27 cellular contexts compared by ENCODE assay signal in the genomic region with DNA sequence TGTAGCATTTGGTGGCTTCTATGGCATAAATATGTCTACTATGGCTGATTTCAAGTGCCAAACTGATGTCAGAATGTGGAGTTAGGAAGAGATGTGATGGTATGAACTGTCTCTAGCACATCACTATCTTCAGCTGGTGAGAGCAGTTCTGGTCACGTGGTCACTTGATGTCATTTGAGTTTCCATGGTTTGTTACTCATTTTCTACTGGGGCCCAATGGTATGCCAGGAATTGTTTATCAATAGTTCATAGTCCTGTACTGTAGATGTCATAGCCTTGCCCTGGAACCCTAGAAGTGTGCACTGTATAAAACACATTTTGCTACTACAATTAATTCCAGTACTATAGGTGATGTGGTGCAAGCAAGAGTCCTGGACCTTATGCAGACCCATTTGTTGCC.
"Had no signal": no experiment of that assay in that cellular context is flagged by ENCODE, and none has a peak within 500 bp of the region (broad histone marks: within the 10 kb centered on the region; RNA-seq: fewer than 3 reads in every experiment).

No MANE protein-coding gene starts in this region.

- DNase-seq: activated CD4-positive, alpha-beta T cell treated with anti-CD3 and anti-CD28 coated beads, Interleukin-2, amount 10 ng/mL, durations not matched to agents 24 days and 14 days; activated CD4-positive, alpha-beta T cell treated with anti-CD3 and anti-CD28 coated beads, Interleukin-2, amount 50 U/mL, for 4 hours; activated CD8-positive, alpha-beta T cell treated with anti-CD3 and anti-CD28 coated beads for 36 hours; activated naive CD4-positive, alpha-beta T cell treated with anti-CD3 and anti-CD28 coated beads, Interleukin-2, amount 10 ng/mL, durations not matched to agents 7 days and 5 days; activated T-cell treated with anti-CD3 and anti-CD28 coated beads, Interleukin-2, amount 50 U/mL, for 1 hour; aorta; brain microvascular endothelial cell; central memory CD4-positive, alpha-beta T cell; MM.1S; MV-4-11; NCI-H1092; NCI-H1436 treated with DMSO at 0.1 percent for 48 hours; NCI-H1694 treated with DMSO at 0.1 percent for 48 hours; NCI-H2029; NCI-H345; NCI-H524 treated with DMSO at 0.1 percent for 48 hours; NK-92 treated with Interleukin-12 subunit alpha and Interleukin-12 subunit beta, amount 100 ng/mL, for 24 hours; Peyer's patch; RPMI8226; SHP77 treated with DMSO at 0.1 percent for 48 hours; SK-N-SH had no signal

- ATAC-seq: activated CD8-positive, alpha-beta T cell treated with anti-CD3 and anti-CD28 coated beads for 36 hours; PC-3 had no signal

- H3K9me3 ChIP-seq: Peyer's patch, SJSA1, SK-N-SH had no signal

- H3K9ac ChIP-seq: SK-N-SH had no signal

- H3K36me3 ChIP-seq: brain microvascular endothelial cell, Peyer's patch, SJSA1 had no signal

- H3K27ac Mint-ChIP-seq: activated CD4-positive, alpha-beta T cell treated with anti-CD3 and anti-CD28 coated beads, Interleukin-2, amount 10 ng/mL, durations not matched to agents 24 days and 14 days; activated CD8-positive, alpha-beta T cell treated with anti-CD3 and anti-CD28 coated beads for 36 hours; activated naive CD4-positive, alpha-beta T cell treated with anti-CD3 and anti-CD28 coated beads, Interleukin-2, amount 10 ng/mL, durations not matched to agents 7 days and 5 days; activated naive CD8-positive, alpha-beta T cell; activated T-helper 1 cell treated with anti-CD3 and anti-CD28 coated beads, Interleukin-12 subunit alpha, Interleukin-12 subunit beta, Interleukin-2, Interleukin-4 antibody, amounts not matched to agents 30 ng/mL and 10 ng/mL and 1 ng/mL, durations not matched to agents 14 hours and 24 hours and 36 hours; T-helper 1 cell treated with Interleukin-12 subunit alpha and Interleukin-12 subunit beta and Interleukin-4 antibody, amounts not matched to agents 30 μg/mL and 1 μg/mL, for 36 hours; T-helper 2 cell treated with Interferon-gamma antibody and Interleukin-4, amounts not matched to agents 5 μg/mL and 100 μg/mL, for 36 hours had no signal

- H3K4me3 Mint-ChIP-seq: activated CD4-positive, alpha-beta T cell treated with anti-CD3 and anti-CD28 coated beads, Interleukin-2, amount 10 ng/mL, durations not matched to agents 24 days and 14 days; activated CD8-positive, alpha-beta T cell treated with anti-CD3 and anti-CD28 coated beads for 36 hours; activated naive CD4-positive, alpha-beta T cell treated with anti-CD3 and anti-CD28 coated beads, Interleukin-2, amount 10 ng/mL, durations not matched to agents 7 days and 5 days; activated naive CD8-positive, alpha-beta T cell; activated T-helper 1 cell treated with anti-CD3 and anti-CD28 coated beads, Interleukin-12 subunit alpha, Interleukin-12 subunit beta, Interleukin-2, Interleukin-4 antibody, amounts not matched to agents 30 ng/mL and 10 ng/mL and 1 ng/mL, durations not matched to agents 14 hours and 24 hours and 36 hours; T-helper 1 cell treated with Interleukin-12 subunit alpha and Interleukin-12 subunit beta and Interleukin-4 antibody, amounts not matched to agents 30 μg/mL and 1 μg/mL, for 36 hours; T-helper 2 cell treated with Interferon-gamma antibody and Interleukin-4, amounts not matched to agents 5 μg/mL and 100 μg/mL, for 36 hours had no signal

- H3K4me1 ChIP-seq: Peyer's patch, SJSA1 had no signal

- H3K36me3 Mint-ChIP-seq: activated naive CD4-positive, alpha-beta T cell treated with anti-CD3 and anti-CD28 coated beads, Interleukin-2, amount 10 ng/mL, durations not matched to agents 7 days and 5 days; activated naive CD8-positive, alpha-beta T cell had no signal

- H3K4me1 Mint-ChIP-seq: activated CD4-positive, alpha-beta T cell treated with anti-CD3 and anti-CD28 coated beads, Interleukin-2, amount 10 ng/mL, durations not matched to agents 24 days and 14 days; activated naive CD4-positive, alpha-beta T cell treated with anti-CD3 and anti-CD28 coated beads, Interleukin-2, amount 10 ng/mL, durations not matched to agents 7 days and 5 days had no signal

- H3K4me3 ChIP-seq: Peyer's patch, SJSA1 had no signal

- H3K27ac ChIP-seq: brain microvascular endothelial cell, Peyer's patch, SJSA1 had no signal

- H3K9me3 Mint-ChIP-seq: activated CD4-positive, alpha-beta T cell treated with anti-CD3 and anti-CD28 coated beads, Interleukin-2, amount 10 ng/mL, durations not matched to agents 24 days and 14 days; activated CD8-positive, alpha-beta T cell treated with anti-CD3 and anti-CD28 coated beads for 36 hours; activated naive CD4-positive, alpha-beta T cell treated with anti-CD3 and anti-CD28 coated beads, Interleukin-2, amount 10 ng/mL, durations not matched to agents 7 days and 5 days; T-helper 2 cell treated with Interferon-gamma antibody and Interleukin-4, amounts not matched to agents 5 μg/mL and 100 μg/mL, for 36 hours had no signal

- H3K4me2 ChIP-seq: SK-N-SH had no signal

- H3K27me3 ChIP-seq: brain microvascular endothelial cell, Peyer's patch, SJSA1 had no signal
